In genomic region chr14:59823190-59823589, GRCh38 we compare ENCODE assay signal across 32 cellular contexts.
A peak's percentile ranks its signal among the peaks of the same experiment; 100 is the strongest.
DNase-seq lines count a peak whose midpoint lies in the region; ATAC-seq lines count a peak whose summit lies in the region.
"Had no signal": no experiment of that assay in that cellular context is flagged by ENCODE, and none has a peak within 500 bp of the region (broad histone marks: within the 10 kb centered on the region; RNA-seq: fewer than 3 reads in every experiment).

No MANE protein-coding gene starts in this region.

- H3K36me3 Mint-ChIP-seq in dendritic cell treated with granulocyte-macrophage colony-stimulating factor and Interleukin-4, amounts not matched to agents 40 ng/mL and 50 ng/mL, for 4 days (ENCODE audit: low read depth), result peaks cover 12% of the 10 kb centered on the region
- H3K36me3 Mint-ChIP-seq: activated CD8-positive, alpha-beta memory T cell treated with anti-CD3 and anti-CD28 coated beads, Interleukin-2, amount 10 ng/mL, durations not matched to agents 7 days and 5 days; CD4-positive, CD25-positive, alpha-beta regulatory T cell had no signal

- H3K4me3 Mint-ChIP-seq in dendritic cell treated with granulocyte-macrophage colony-stimulating factor and Interleukin-4, amounts not matched to agents 40 ng/mL and 50 ng/mL, for 4 days, result no peak overlapping the region
- H3K4me3 Mint-ChIP-seq: activated CD4-positive, alpha-beta T cell treated with anti-CD3 and anti-CD28 coated beads for 36 hours; activated CD8-positive, alpha-beta memory T cell treated with anti-CD3 and anti-CD28 coated beads, Interleukin-2, amount 10 ng/mL, durations not matched to agents 7 days and 5 days; activated T-cell treated with anti-CD3 and anti-CD28 coated beads, Interleukin-2, amount 50 U/mL, for 72 hours; CD4-positive, CD25-positive, alpha-beta regulatory T cell; effector memory CD8-positive, alpha-beta T cell; H9; stimulated activated naive CD8-positive, alpha-beta T cell treated with anti-CD3 and anti-CD28 coated beads, Interleukin-15, Interleukin-2, amounts not matched to agents 100 ng/mL and 50 ng/mL, for 24 hours had no signal

- peaks cover 20% of the 10 kb centered on the region for H3K9me3 Mint-ChIP-seq in dendritic cell treated with granulocyte-macrophage colony-stimulating factor and Interleukin-4, amounts not matched to agents 40 ng/mL and 50 ng/mL, for 4 days
- H3K9me3 Mint-ChIP-seq: activated T-cell treated with anti-CD3 and anti-CD28 coated beads, Interleukin-2, amount 50 U/mL, for 72 hours; stimulated activated naive CD8-positive, alpha-beta T cell treated with anti-CD3 and anti-CD28 coated beads, Interleukin-15, Interleukin-2, amounts not matched to agents 100 ng/mL and 50 ng/mL, for 24 hours had no signal

- no peaks in the 10 kb centered on the region for H3K4me1 ChIP-seq in HAP-1
- H3K4me1 ChIP-seq: breast epithelium, foreskin keratinocyte, prostate gland, sigmoid colon, thyroid gland had no signal

- no peaks in the 10 kb centered on the region for H3K9me3 ChIP-seq in HAP-1
- H3K9me3 ChIP-seq: neutrophil, prostate gland, sigmoid colon, thyroid gland had no signal

- H3K27me3 ChIP-seq in HAP-1 (ENCODE audit: low read depth), result no peaks in the 10 kb centered on the region
- H3K27me3 ChIP-seq: breast epithelium, foreskin keratinocyte, hepatocyte, neutrophil, sigmoid colon, thyroid gland had no signal

- peaks cover 36% of the 10 kb centered on the region for H3K4me1 Mint-ChIP-seq in dendritic cell treated with granulocyte-macrophage colony-stimulating factor and Interleukin-4, amounts not matched to agents 40 ng/mL and 50 ng/mL, for 4 days (ENCODE audit: low read depth)
- H3K4me1 Mint-ChIP-seq: activated CD4-positive, alpha-beta T cell treated with anti-CD3 and anti-CD28 coated beads for 36 hours; activated CD8-positive, alpha-beta memory T cell treated with anti-CD3 and anti-CD28 coated beads, Interleukin-2, amount 10 ng/mL, durations not matched to agents 7 days and 5 days; CD4-positive, CD25-positive, alpha-beta regulatory T cell had no signal

- H3K27me3 Mint-ChIP-seq in dendritic cell treated with granulocyte-macrophage colony-stimulating factor and Interleukin-4, amounts not matched to agents 40 ng/mL and 50 ng/mL, for 4 days, result no peaks in the 10 kb centered on the region

- peak; percentile 80 for ATAC-seq in GM18858 (IDR thresholded peaks at IDR 0.05; ENCODE audit: unreplicated experiment)
- peak; percentile 73 for ATAC-seq in GM21515 (IDR thresholded peaks at IDR 0.05; ENCODE audit: unreplicated experiment)
- peak; percentile 66 for ATAC-seq in HG03280 (IDR thresholded peaks at IDR 0.05; ENCODE audit: unreplicated experiment)
- ATAC-seq: activated CD4-positive, alpha-beta T cell treated with anti-CD3 and anti-CD28 coated beads for 36 hours; activated CD8-positive, alpha-beta memory T cell treated with anti-CD3 and anti-CD28 coated beads, Interleukin-2, amount 10 ng/mL, durations not matched to agents 7 days and 5 days; activated T-cell treated with anti-CD3 and anti-CD28 coated beads, Interleukin-2, amount 50 U/mL, for 72 hours; effector memory CD8-positive, alpha-beta T cell; esophagus mucosa; foreskin keratinocyte; left colon; SK-N-SH treated with all-trans-retinoic acid at 6 μM for 48 hours had no signal

- no peak overlapping the region for H3K4me3 ChIP-seq in HAP-1
- H3K4me3 ChIP-seq: breast epithelium, hepatocyte, prostate gland, sigmoid colon, thyroid gland had no signal

- DNase-seq in head of caudate nucleus, result no peak
- no peak for DNase-seq in germinal center (ENCODE audit: low spot score)
- DNase-seq in HAP-1 (ENCODE audit: low spot score in 2 of 2), result no peak
- DNase-seq: activated CD4-positive, alpha-beta T cell treated with anti-CD3 and anti-CD28 coated beads for 36 hours; activated CD8-positive, alpha-beta memory T cell treated with anti-CD3 and anti-CD28 coated beads, Interleukin-2, amount 10 ng/mL, durations not matched to agents 7 days and 5 days; activated naive CD4-positive, alpha-beta T cell treated with Interleukin-2 at 50 U/mL for 16 hours; activated T-cell treated with anti-CD3 and anti-CD28 coated beads, Interleukin-2, amount 50 U/mL, for 72 hours; CD4-positive, CD25-positive, alpha-beta regulatory T cell; effector memory CD8-positive, alpha-beta T cell; EL; foreskin keratinocyte; H9; KG1; left colon; mesendoderm; NCI-H2171 treated with DMSO at 0.1 percent for 48 hours; NCI-H524 treated with DMSO at 0.1 percent for 48 hours; OCI-M1; sigmoid colon; stimulated activated CD4-positive, alpha-beta T cell treated with anti-CD3 and anti-CD28 coated beads, Interleukin-15, amount 100 ng/mL, for 24 hours; thyroid gland had no signal

- H3K27ac Mint-ChIP-seq in dendritic cell treated with granulocyte-macrophage colony-stimulating factor and Interleukin-4, amounts not matched to agents 40 ng/mL and 50 ng/mL, for 4 days, result peak overlapping the region; percentile 40
- H3K27ac Mint-ChIP-seq: activated CD4-positive, alpha-beta T cell treated with anti-CD3 and anti-CD28 coated beads for 36 hours; activated CD8-positive, alpha-beta memory T cell treated with anti-CD3 and anti-CD28 coated beads, Interleukin-2, amount 10 ng/mL, durations not matched to agents 7 days and 5 days; activated T-cell treated with anti-CD3 and anti-CD28 coated beads, Interleukin-2, amount 50 U/mL, for 72 hours; CD4-positive, CD25-positive, alpha-beta regulatory T cell; effector memory CD8-positive, alpha-beta T cell; H9; stimulated activated naive CD8-positive, alpha-beta T cell treated with anti-CD3 and anti-CD28 coated beads, Interleukin-15, Interleukin-2, amounts not matched to agents 100 ng/mL and 50 ng/mL, for 24 hours had no signal

- no peaks in the 10 kb centered on the region for H3K36me3 ChIP-seq in HAP-1 (replicated peaks)
- H3K36me3 ChIP-seq: breast epithelium, neutrophil, prostate gland, sigmoid colon, thyroid gland had no signal

- intact Hi-C loops in dendritic cell treated with granulocyte-macrophage colony-stimulating factor and Interleukin-4, amounts not matched to agents 40 ng/mL and 50 ng/mL, for 4 days (cut with micrococcal nuclease), result no loop called here
- intact Hi-C loops in head of caudate nucleus (cut with DNase I), result no loop called here

- in situ Hi-C loops in HAP-1 (cut with MboI; ENCODE audit: low sequenced_read_pairs), result no loop called here
